ENCODE assay signal across 18 cellular contexts in the genomic region with DNA sequence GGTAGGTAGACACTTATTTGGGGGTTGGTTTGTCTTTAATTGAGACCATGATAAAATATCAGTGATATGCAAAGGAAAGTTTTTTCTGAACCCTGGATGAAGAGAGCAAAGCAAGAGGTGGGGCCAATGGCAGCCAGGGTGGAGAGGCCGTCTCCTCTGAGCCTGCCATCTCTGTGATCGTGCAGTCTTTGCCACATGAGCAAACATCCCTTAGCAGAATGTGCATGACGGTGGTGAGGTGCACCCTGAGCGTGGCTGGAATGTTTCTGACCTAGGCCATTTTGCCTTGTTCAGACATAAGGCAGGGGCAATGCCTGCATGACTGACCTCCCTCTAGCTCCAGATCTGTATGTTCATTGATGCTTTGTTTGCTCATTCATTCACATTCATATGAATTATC. TPM values are rescaled to one million over a fixed set of nuclear protein-coding genes. Genes with fewer than 3 reads are reported as not detected.
DNase-seq lines count a peak whose midpoint lies in the region; ATAC-seq and TF ChIP-seq lines count a peak whose summit lies in the region.
"Had no signal": no experiment of that assay in that cellular context is flagged by ENCODE, and none has a peak within 500 bp of the region (broad histone marks: within the 10 kb centered on the region; RNA-seq: fewer than 3 reads in every experiment).

No MANE protein-coding gene starts in this region.

- no peak overlapping the region for H2BK15ac ChIP-seq in neuronal stem cell (ENCODE audit: low read length)

- H3K36me3 ChIP-seq in neuronal stem cell (replicated peaks in 1 of 2; ENCODE audit: control insufficient read depth in 2 of 2, insufficient read depth in 2 of 2, low read length in 2 of 2) (peaks cover 0 to 76% of the 10 kb centered on the region in 2 donors), smooth muscle cell (ENCODE audit: low read depth) (no peaks in the 10 kb centered on the region)
- H3K36me3 ChIP-seq: heart right ventricle, upper lobe of left lung had no signal

- H3K4me3 Mint-ChIP-seq in activated CD4-positive, alpha-beta T cell treated with anti-CD3 and anti-CD28 coated beads, Interleukin-2, amount 10 ng/mL, durations not matched to agents 7 days and 5 days = peak overlapping the region; percentile 51
- peak overlapping the region in 2 of 4 donors; percentile 3 to 97 for H3K4me3 Mint-ChIP-seq in IgD-negative memory B cell
- H3K4me3 Mint-ChIP-seq in activated naive CD8-positive, alpha-beta T cell treated with anti-CD3 and anti-CD28 coated beads, Interleukin-2, amount 50 U/mL, for 24 hours = peak overlapping the region; percentile 86

- H2BK12ac ChIP-seq in neuronal stem cell (ENCODE audit: low read length) = no peak overlapping the region

- peaks cover 3% of the 10 kb centered on the region for H3K9me3 Mint-ChIP-seq in activated CD4-positive, alpha-beta T cell treated with anti-CD3 and anti-CD28 coated beads, Interleukin-2, amount 10 ng/mL, durations not matched to agents 7 days and 5 days
- H3K9me3 Mint-ChIP-seq in IgD-negative memory B cell = no peaks in the 10 kb centered on the region
- H3K9me3 Mint-ChIP-seq in activated naive CD8-positive, alpha-beta T cell treated with anti-CD3 and anti-CD28 coated beads, Interleukin-2, amount 50 U/mL, for 24 hours = no peaks in the 10 kb centered on the region

- H2BK5ac ChIP-seq in neuronal stem cell (ENCODE audit: low read length) = no peak overlapping the region

- peaks cover 14% of the 10 kb centered on the region for H3K79me1 ChIP-seq in neuronal stem cell (ENCODE audit: low read depth, low read length)

- peaks cover 100% of the 10 kb centered on the region for H3K79me2 ChIP-seq in smooth muscle cell (ENCODE audit: low read depth)

- no peak overlapping the region for H4K8ac ChIP-seq in neuronal stem cell (ENCODE audit: low read depth, low read length)

- H3F3A ChIP-seq in smooth muscle cell (ENCODE audit: low read depth) = no peaks in the 10 kb centered on the region

- H3K4me3 ChIP-seq in neuronal stem cell (ENCODE audit: low read length in 2 of 2) (no peak overlapping the region), smooth muscle cell (no peak overlapping the region)
- H3K4me3 ChIP-seq: A549, heart right ventricle, psoas muscle, upper lobe of left lung had no signal

- no peak for ATAC-seq in activated naive CD8-positive, alpha-beta T cell treated with anti-CD3 and anti-CD28 coated beads, Interleukin-2, amount 50 U/mL, for 24 hours
- ATAC-seq: A549, heart right ventricle had no signal

- peaks cover 100% of the 10 kb centered on the region for H4K20me1 ChIP-seq in smooth muscle cell (ENCODE audit: low read depth)

- H3K9ac ChIP-seq in neuronal stem cell (ENCODE audit: low read depth, low read length, poor library complexity) = peak overlapping the region; percentile 34
- no peak overlapping the region for H3K9ac ChIP-seq in smooth muscle cell (ENCODE audit: low read depth)

- no peak overlapping the region for H2AK5ac ChIP-seq in neuronal stem cell (ENCODE audit: low read depth, low read length)

- no CpG with 5 or more reads among the region's 4 CpGs for WGBS in neuronal stem cell (ENCODE audit: extremely low coverage in 2 of 2, insufficient read length in 2 of 2, insufficient replicate concordance in 1 of 2), 2 donors
- WGBS in smooth muscle cell (ENCODE audit: low lambda C conversion rate) = 94% methylated on average over 4 of the region's 4 CpGs

- H2BK120ac ChIP-seq in neuronal stem cell (ENCODE audit: low read depth, low read length) = no peak overlapping the region

- H3K9me3 ChIP-seq in neuronal stem cell (replicated peaks in 1 of 2; ENCODE audit: control insufficient read depth in 2 of 2, insufficient read depth in 1 of 2, low read depth in 1 of 2, low read length in 2 of 2) (peaks cover 0 to 22% of the 10 kb centered on the region in 2 donors), smooth muscle cell (replicated peaks; ENCODE audit: low read depth) (no peaks in the 10 kb centered on the region)
- H3K9me3 ChIP-seq: A549, heart right ventricle, psoas muscle, upper lobe of left lung had no signal

- H2AFZ ChIP-seq in neuronal stem cell (ENCODE audit: low read length) (no peak overlapping the region), smooth muscle cell (ENCODE audit: low read depth) (no peak overlapping the region)

- H3K4me2 ChIP-seq in neuronal stem cell (ENCODE audit: insufficient read depth, low read length, poor library complexity, severe bottlenecking) (no peak overlapping the region), smooth muscle cell (no peak overlapping the region)
- H3K4me2 ChIP-seq: A549 had no signal

- H3K27me3 ChIP-seq in neuronal stem cell (ENCODE audit: control insufficient read depth in 3 of 3, insufficient read depth in 3 of 3, low read depth in 1 of 3, low read length in 3 of 3) (no peaks in the 10 kb centered on the region), smooth muscle cell (ENCODE audit: low read depth) (no peaks in the 10 kb centered on the region)
- H3K27me3 ChIP-seq: heart right ventricle, upper lobe of left lung had no signal

- H3K23ac ChIP-seq in neuronal stem cell (ENCODE audit: low read depth, low read length, poor library complexity) = no peak overlapping the region

- no peak overlapping the region for H4K91ac ChIP-seq in neuronal stem cell (ENCODE audit: low read depth, low read length, poor library complexity)

- CTCF ChIA-PET in activated CD4-positive, alpha-beta T cell treated with anti-CD3 and anti-CD28 coated beads, Interleukin-2, amount 10 ng/mL, durations not matched to agents 7 days and 5 days (lab: Charles Lee) = interaction anchor here (1.0 to 1.2 kb wide), 2 partner anchors 18 to 49 kb away, joined by 3 to 4 read pairs; no protein-coding TSS in a partner anchor

- H3K4ac ChIP-seq in neuronal stem cell (ENCODE audit: low read length) = no peak overlapping the region

- no peak for TF ChIP-seq CTCF in smooth muscle cell (IDR thresholded peaks at IDR 0.05; ENCODE audit: borderline replicate concordance, insufficient read depth, poor library complexity, severe bottlenecking)

- DNase-seq in activated CD4-positive, alpha-beta T cell treated with anti-CD3 and anti-CD28 coated beads, Interleukin-2, amount 10 ng/mL, durations not matched to agents 7 days and 5 days = no peak
- DNase-seq in activated CD4-positive, alpha-beta T cell treated with anti-CD3 and anti-CD28 coated beads for 48 hours = no peak
- no peak for DNase-seq in activated naive CD8-positive, alpha-beta T cell treated with anti-CD3 and anti-CD28 coated beads, Interleukin-2, amount 50 U/mL, for 24 hours
- DNase-seq in neuronal stem cell (ENCODE audit: low spot score) = no peak
- no peak for DNase-seq in smooth muscle cell (lab: John Stamatoyannopoulos, UW; ENCODE audit: unreplicated experiment)
- DNase-seq in NK-92 (lab: John Stamatoyannopoulos, UW; ENCODE audit: unreplicated experiment) = no peak
- DNase-seq in KG1 (lab: John Stamatoyannopoulos, UW) = no peak
- DNase-seq: heart right ventricle, Kasumi-1, mammary epithelial cell, NCI-H1105, NCI-H2107, NCI-H524 treated with DMSO at 0.1 percent for 48 hours, psoas muscle, SHP77 treated with DMSO at 0.1 percent for 48 hours, upper lobe of left lung had no signal

- H3K27ac ChIP-seq in neuronal stem cell (replicated peaks; ENCODE audit: low read length) = no peak overlapping the region
- no peak overlapping the region for H3K27ac ChIP-seq in smooth muscle cell (ENCODE audit: low read depth)
- H3K27ac ChIP-seq: A549, psoas muscle had no signal

- H3K4me1 ChIP-seq in neuronal stem cell (ENCODE audit: control insufficient read depth in 2 of 2, insufficient read depth in 1 of 2, low read depth in 1 of 2, low read length in 2 of 2) = peaks cover 5 to 9% of the 10 kb centered on the region in 2 donors
- H3K4me1 ChIP-seq in smooth muscle cell (ENCODE audit: low read depth) = no peaks in the 10 kb centered on the region

- peak overlapping the region; percentile 60 for H3K14ac ChIP-seq in neuronal stem cell (ENCODE audit: low read length)

- peaks cover 92% of the 10 kb centered on the region for H3K36me3 Mint-ChIP-seq in activated CD4-positive, alpha-beta T cell treated with anti-CD3 and anti-CD28 coated beads, Interleukin-2, amount 10 ng/mL, durations not matched to agents 7 days and 5 days (ENCODE audit: low read depth)
- peaks cover 3% of the 10 kb centered on the region for H3K36me3 Mint-ChIP-seq in IgD-negative memory B cell
- H3K36me3 Mint-ChIP-seq in activated naive CD8-positive, alpha-beta T cell treated with anti-CD3 and anti-CD28 coated beads, Interleukin-2, amount 50 U/mL, for 24 hours (ENCODE audit: low read depth) = peaks cover 67% of the 10 kb centered on the region

- peaks cover 87% of the 10 kb centered on the region for H3K4me1 Mint-ChIP-seq in activated CD4-positive, alpha-beta T cell treated with anti-CD3 and anti-CD28 coated beads, Interleukin-2, amount 10 ng/mL, durations not matched to agents 7 days and 5 days
- H3K4me1 Mint-ChIP-seq in IgD-negative memory B cell = peaks cover 63 to 81% (median 79%) of the 10 kb centered on the region in 3 donors
- peaks cover 92% of the 10 kb centered on the region for H3K4me1 Mint-ChIP-seq in activated naive CD8-positive, alpha-beta T cell treated with anti-CD3 and anti-CD28 coated beads, Interleukin-2, amount 50 U/mL, for 24 hours

- H3K18ac ChIP-seq in neuronal stem cell (ENCODE audit: low read length) = no peak overlapping the region

- peak overlapping the region; percentile 95 for H3K27ac Mint-ChIP-seq in activated CD4-positive, alpha-beta T cell treated with anti-CD3 and anti-CD28 coated beads, Interleukin-2, amount 10 ng/mL, durations not matched to agents 7 days and 5 days
- peak overlapping the region; percentile 71 to 96 (median 94) for H3K27ac Mint-ChIP-seq in IgD-negative memory B cell
- peak overlapping the region; percentile 95 for H3K27ac Mint-ChIP-seq in activated naive CD8-positive, alpha-beta T cell treated with anti-CD3 and anti-CD28 coated beads, Interleukin-2, amount 50 U/mL, for 24 hours

- POLR2A ChIA-PET in activated CD4-positive, alpha-beta T cell treated with anti-CD3 and anti-CD28 coated beads, Interleukin-2, amount 10 ng/mL, durations not matched to agents 7 days and 5 days (lab: Charles Lee) = interaction anchor here (0.6 kb wide), 1 partner anchor 329 kb away, joined by 4 read pairs; no protein-coding TSS in a partner anchor

- no peaks in the 10 kb centered on the region for H3K27me3 Mint-ChIP-seq in activated CD4-positive, alpha-beta T cell treated with anti-CD3 and anti-CD28 coated beads, Interleukin-2, amount 10 ng/mL, durations not matched to agents 7 days and 5 days
- peaks cover 1% of the 10 kb centered on the region for H3K27me3 Mint-ChIP-seq in IgD-negative memory B cell
- no peaks in the 10 kb centered on the region for H3K27me3 Mint-ChIP-seq in activated naive CD8-positive, alpha-beta T cell treated with anti-CD3 and anti-CD28 coated beads, Interleukin-2, amount 50 U/mL, for 24 hours

RNA-seq across cellular contexts. Expression of gene NCK2, which starts 6.0 kb away (rescaled TPM):
- total RNA-seq in activated CD4-positive, alpha-beta T cell treated with anti-CD3 and anti-CD28 coated beads, Interleukin-2, amount 10 ng/mL, durations not matched to agents 7 days and 5 days = 10 to 100 TPM; 73.3 to 84.1 TPM
- polyA plus RNA-seq in IgD-negative memory B cell (19.6 TPM), smooth muscle cell (44.8 and 50.5 TPM in 2 replicates)
- polyA plus RNA-seq in neuronal stem cell (2013, experiment 1 of 2) = 37.1 TPM
- polyA plus RNA-seq in neuronal stem cell (2013, experiment 2 of 2) = 37.6 TPM
- 25.0 and 29.0 TPM in 2 replicates for total RNA-seq in smooth muscle cell
